ENCODE assay signal across 8 cellular contexts in the genomic region with DNA sequence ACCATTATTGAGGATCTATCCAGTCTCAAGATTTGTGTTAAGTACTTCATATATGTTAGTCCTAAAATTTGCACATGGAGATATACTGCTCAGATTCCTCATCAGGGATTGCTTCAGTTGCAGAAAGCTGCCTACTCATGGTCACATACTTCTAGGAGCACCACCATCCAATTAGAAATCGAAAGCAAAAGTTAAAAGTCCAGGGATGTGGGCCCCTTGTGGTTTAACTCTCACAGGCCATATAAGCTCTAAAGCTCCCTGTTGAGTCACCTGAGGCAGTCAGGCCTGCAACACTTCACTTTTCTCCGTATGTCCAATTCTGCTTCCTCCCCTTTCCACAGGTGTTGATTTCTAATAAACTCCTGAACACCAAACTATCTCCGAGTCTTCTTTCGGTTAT.
DNase-seq lines count a peak whose midpoint lies in the region; ATAC-seq and TF ChIP-seq lines count a peak whose summit lies in the region.

No MANE protein-coding gene starts in this region.

- no peaks in the 10 kb centered on the region for H3K27me3 Mint-ChIP-seq in activated CD4-positive, alpha-beta T cell treated with anti-CD3 and anti-CD28 coated beads, Interleukin-2, amount 10 ng/mL, durations not matched to agents 7 days and 5 days

- H3K27ac Mint-ChIP-seq in activated CD4-positive, alpha-beta T cell treated with anti-CD3 and anti-CD28 coated beads, Interleukin-2, amount 10 ng/mL, durations not matched to agents 7 days and 5 days, result peak overlapping the region; percentile 84

- CTCF ChIA-PET in activated CD4-positive, alpha-beta T cell treated with anti-CD3 and anti-CD28 coated beads, Interleukin-2, amount 10 ng/mL, durations not matched to agents 7 days and 5 days (lab: Charles Lee), result interaction anchor here (0.9 kb wide), 1 partner anchor 18 kb away, joined by 3 read pairs; no protein-coding TSS in a partner anchor

- POLR2A ChIA-PET in activated CD4-positive, alpha-beta T cell treated with anti-CD3 and anti-CD28 coated beads, Interleukin-2, amount 10 ng/mL, durations not matched to agents 7 days and 5 days (lab: Charles Lee), result interaction anchor here (0.7 kb wide), 1 partner anchor 66 kb away, joined by 3 read pairs; no protein-coding TSS in a partner anchor

- H3K36me3 Mint-ChIP-seq in activated CD4-positive, alpha-beta T cell treated with anti-CD3 and anti-CD28 coated beads, Interleukin-2, amount 10 ng/mL, durations not matched to agents 7 days and 5 days (ENCODE audit: low read depth), result peaks cover 76% of the 10 kb centered on the region

- peaks cover 70% of the 10 kb centered on the region for H3K4me1 Mint-ChIP-seq in activated CD4-positive, alpha-beta T cell treated with anti-CD3 and anti-CD28 coated beads, Interleukin-2, amount 10 ng/mL, durations not matched to agents 7 days and 5 days

- ATAC-seq in GM21529 (IDR thresholded peaks at IDR 0.05; ENCODE audit: unreplicated experiment) (peak; percentile 89), Right ventricle myocardium superior (ENCODE audit: poor library complexity) (no peak)

- H3K4me3 ChIP-seq in GM12865 (ENCODE audit: low read depth, low read length), result no peak overlapping the region

- peak overlapping the region; percentile 63 for H3K4me3 Mint-ChIP-seq in activated CD4-positive, alpha-beta T cell treated with anti-CD3 and anti-CD28 coated beads, Interleukin-2, amount 10 ng/mL, durations not matched to agents 7 days and 5 days

- peak; percentile 66 for DNase-seq in GM12865 (ENCODE audit: low read depth)
- DNase-seq in HK-2 (ENCODE audit: unreplicated experiment), result peak; percentile 60
- peak; percentile 59 for DNase-seq in activated CD4-positive, alpha-beta T cell treated with anti-CD3 and anti-CD28 coated beads, Interleukin-2, amount 10 ng/mL, durations not matched to agents 7 days and 5 days
- DNase-seq in islet precursor cell, result peak; percentile 60
- no peak for DNase-seq in activated effector memory CD4-positive, alpha-beta T cell treated with anti-CD3 and anti-CD28 coated beads, Interleukin-2, amount 50 U/mL, for 16 hours
- DNase-seq in Right ventricle myocardium superior, result no peak
- no peak for DNase-seq in NCI-H2107 (lab: John Stamatoyannopoulos, UW)

- intact Hi-C loops in Right ventricle myocardium superior (cut with DNase I), result no loop called here

- no peak for TF ChIP-seq CTCF in GM12865 (IDR thresholded peaks at IDR 0.05; ENCODE audit: insufficient read depth, low read depth, low read length, missing control alignments)

- peaks cover 3% of the 10 kb centered on the region for H3K9me3 Mint-ChIP-seq in activated CD4-positive, alpha-beta T cell treated with anti-CD3 and anti-CD28 coated beads, Interleukin-2, amount 10 ng/mL, durations not matched to agents 7 days and 5 days

Comparison
In these comparisons a context has a peak if more than half of its experiments do, and no peak if none do; other contexts are left out.
1. DNase-seq: peak in GM12865 (single experiment), HK-2 (single experiment), activated CD4-positive, alpha-beta T cell treated with anti-CD3 and anti-CD28 coated beads, Interleukin-2, amount 10 ng/mL, durations not matched to agents 7 days and 5 days (single experiment) and islet precursor cell (single experiment); none in activated effector memory CD4-positive, alpha-beta T cell treated with anti-CD3 and anti-CD28 coated beads, Interleukin-2, amount 50 U/mL, for 16 hours (single experiment), Right ventricle myocardium superior (single experiment) and NCI-H2107 (single experiment).